ENCODE assay signal across 18 cellular contexts in the genomic region with DNA sequence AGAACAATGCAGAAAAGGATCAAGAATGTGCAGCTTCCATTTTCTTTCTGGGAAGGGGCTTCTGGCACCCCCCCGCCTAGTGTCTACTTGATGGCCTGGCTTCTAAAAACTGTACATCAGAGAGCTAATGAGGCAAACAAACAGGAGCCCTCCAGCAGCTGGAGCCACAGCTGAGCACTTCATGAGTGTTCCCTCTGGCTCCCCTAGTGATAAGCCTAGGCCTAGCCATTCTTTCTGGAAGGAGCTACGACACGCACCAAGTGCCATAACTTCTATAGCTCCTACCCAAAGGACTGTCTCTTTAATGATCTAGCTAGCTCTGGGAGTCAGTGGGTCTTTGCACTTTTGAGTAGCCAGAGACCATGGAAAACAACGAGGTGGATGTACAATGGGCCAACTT.
"Had no signal": no experiment of that assay in that cellular context is flagged by ENCODE, and none has a peak within 500 bp of the region (broad histone marks: within the 10 kb centered on the region; RNA-seq: fewer than 3 reads in every experiment).

No MANE protein-coding gene starts in this region.

- H3K4me1 Mint-ChIP-seq: activated naive CD4-positive, alpha-beta T cell treated with anti-CD3 and anti-CD28 coated beads, Interleukin-2, amount 50 U/mL, for 24 hours; immature natural killer cell; naive thymus-derived CD8-positive, alpha-beta T cell; stimulated activated memory B cell treated with anti-CD40 and anti-IgM and Interleukin-4, amounts not matched to agents 10 μg/mL and 1 μg/mL and 100 μg/mL, for 72 hours had no signal

- H3K27ac ChIP-seq: brain microvascular endothelial cell, right atrium auricular region, transverse colon had no signal

- H3K4me2 ChIP-seq: smooth muscle cell had no signal

- ATAC-seq: activated CD4-positive, CD25-positive, alpha-beta regulatory T cell treated with anti-CD3 and anti-CD28 coated beads, Interleukin-2, amount 50 U/mL, for 24 hours; effector memory CD8-positive, alpha-beta T cell; left cardiac atrium; naive thymus-derived CD8-positive, alpha-beta T cell; stimulated activated memory B cell treated with anti-CD40 and anti-IgM and Interleukin-4, amounts not matched to agents 10 μg/mL and 1 μg/mL and 100 μg/mL, for 72 hours had no signal

- H3K27ac Mint-ChIP-seq: activated naive CD4-positive, alpha-beta T cell treated with anti-CD3 and anti-CD28 coated beads, Interleukin-2, amount 50 U/mL, for 24 hours; dendritic cell treated with granulocyte-macrophage colony-stimulating factor and Interleukin-4, amounts not matched to agents 40 ng/mL and 50 ng/mL, for 4 days; effector memory CD8-positive, alpha-beta T cell; immature natural killer cell; naive thymus-derived CD8-positive, alpha-beta T cell; stimulated activated memory B cell treated with anti-CD40 and anti-IgM and Interleukin-4, amounts not matched to agents 10 μg/mL and 1 μg/mL and 100 μg/mL, for 72 hours had no signal

- H3K4me3 ChIP-seq: right atrium auricular region, smooth muscle cell, transverse colon had no signal

- H3K36me3 Mint-ChIP-seq: activated naive CD4-positive, alpha-beta T cell treated with anti-CD3 and anti-CD28 coated beads, Interleukin-2, amount 50 U/mL, for 24 hours; immature natural killer cell; stimulated activated memory B cell treated with anti-CD40 and anti-IgM and Interleukin-4, amounts not matched to agents 10 μg/mL and 1 μg/mL and 100 μg/mL, for 72 hours had no signal

- DNase-seq: activated effector memory CD4-positive, alpha-beta T cell treated with Interleukin-2 at 50 U/mL for 16 hours; activated T-cell treated with anti-CD3 and anti-CD28 coated beads, Interleukin-2, amount 50 U/mL, for 1 hour; brain microvascular endothelial cell; cerebellar nuclear complex; effector memory CD8-positive, alpha-beta T cell; erythroblast; hippocampal formation; immature natural killer cell; left cardiac atrium; naive thymus-derived CD8-positive, alpha-beta T cell; substantia nigra; transverse colon had no signal

- H3K27me3 Mint-ChIP-seq: activated naive CD4-positive, alpha-beta T cell treated with anti-CD3 and anti-CD28 coated beads, Interleukin-2, amount 50 U/mL, for 24 hours; dendritic cell treated with granulocyte-macrophage colony-stimulating factor and Interleukin-4, amounts not matched to agents 40 ng/mL and 50 ng/mL, for 4 days; effector memory CD8-positive, alpha-beta T cell; naive thymus-derived CD8-positive, alpha-beta T cell; stimulated activated memory B cell treated with anti-CD40 and anti-IgM and Interleukin-4, amounts not matched to agents 10 μg/mL and 1 μg/mL and 100 μg/mL, for 72 hours had no signal

- H3K4me3 Mint-ChIP-seq: activated naive CD4-positive, alpha-beta T cell treated with anti-CD3 and anti-CD28 coated beads, Interleukin-2, amount 50 U/mL, for 24 hours; dendritic cell treated with granulocyte-macrophage colony-stimulating factor and Interleukin-4, amounts not matched to agents 40 ng/mL and 50 ng/mL, for 4 days; effector memory CD8-positive, alpha-beta T cell; immature natural killer cell; naive thymus-derived CD8-positive, alpha-beta T cell; stimulated activated memory B cell treated with anti-CD40 and anti-IgM and Interleukin-4, amounts not matched to agents 10 μg/mL and 1 μg/mL and 100 μg/mL, for 72 hours had no signal

- H3K4me1 ChIP-seq: right atrium auricular region, transverse colon had no signal

- H3K27me3 ChIP-seq: brain microvascular endothelial cell, right atrium auricular region, transverse colon had no signal

- H3K36me3 ChIP-seq: brain microvascular endothelial cell, right atrium auricular region, transverse colon had no signal
